ENCODE assay signal across 9 cellular contexts in the genomic region with DNA sequence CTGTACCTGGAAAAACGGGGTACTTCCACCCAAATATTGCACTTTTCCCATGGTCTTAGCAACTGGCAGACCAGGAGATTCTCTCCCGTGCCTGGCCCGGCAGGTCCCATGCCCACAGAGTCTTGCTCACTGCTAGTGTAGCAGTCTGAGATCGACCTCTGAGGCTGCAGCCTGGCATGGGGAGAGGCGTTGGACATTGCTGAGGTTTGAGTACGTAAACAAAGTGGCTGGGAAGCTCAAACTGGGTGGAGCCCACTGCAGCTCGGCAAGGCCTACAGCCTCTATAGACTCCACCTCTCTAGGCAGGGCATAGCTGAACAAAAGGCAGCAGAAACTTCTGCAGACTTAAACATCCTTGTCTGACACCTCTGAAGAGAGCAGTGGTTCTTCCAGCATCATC. TPM values are rescaled to one million over a fixed set of nuclear protein-coding genes. Genes with fewer than 3 reads are reported as not detected.
"Had no signal": no experiment of that assay in that cellular context is flagged by ENCODE, and none has a peak within 500 bp of the region (broad histone marks: within the 10 kb centered on the region; RNA-seq: fewer than 3 reads in every experiment).

No MANE protein-coding gene starts in this region.

- H3K27ac Mint-ChIP-seq: GM23338, HFFc6, IgD-negative memory B cell had no signal

- H3K36me3 ChIP-seq: HAP-1 had no signal

- H3K9ac ChIP-seq: KMS-11 had no signal

- H3K4me3 ChIP-seq: GM23338, HAP-1 had no signal

- H3K9me3 ChIP-seq: HAP-1 had no signal

- H3K9me3 Mint-ChIP-seq: GM23338, HFFc6, IgD-negative memory B cell had no signal

- H3K27ac ChIP-seq: KMS-11 had no signal

- H3K4me1 Mint-ChIP-seq: GM23338, IgD-negative memory B cell had no signal

- DNase-seq: H7, HFFc6, KBM-7 had no signal

- ATAC-seq: GM23338, HCT116 had no signal

- H3K4me1 ChIP-seq: HAP-1 had no signal

- H3K4me2 ChIP-seq: GM23338, KMS-11 had no signal

- H3K36me3 Mint-ChIP-seq: IgD-negative memory B cell had no signal

- H2AFZ ChIP-seq: GM23338 had no signal

- H3K4me3 Mint-ChIP-seq: GM23338, HFFc6, IgD-negative memory B cell had no signal

RNA-seq across cellular contexts. Expression of a gene that starts 40.1 kb away (rescaled TPM):
- total RNA-seq: HT-29 had no signal
